In the genomic region with DNA sequence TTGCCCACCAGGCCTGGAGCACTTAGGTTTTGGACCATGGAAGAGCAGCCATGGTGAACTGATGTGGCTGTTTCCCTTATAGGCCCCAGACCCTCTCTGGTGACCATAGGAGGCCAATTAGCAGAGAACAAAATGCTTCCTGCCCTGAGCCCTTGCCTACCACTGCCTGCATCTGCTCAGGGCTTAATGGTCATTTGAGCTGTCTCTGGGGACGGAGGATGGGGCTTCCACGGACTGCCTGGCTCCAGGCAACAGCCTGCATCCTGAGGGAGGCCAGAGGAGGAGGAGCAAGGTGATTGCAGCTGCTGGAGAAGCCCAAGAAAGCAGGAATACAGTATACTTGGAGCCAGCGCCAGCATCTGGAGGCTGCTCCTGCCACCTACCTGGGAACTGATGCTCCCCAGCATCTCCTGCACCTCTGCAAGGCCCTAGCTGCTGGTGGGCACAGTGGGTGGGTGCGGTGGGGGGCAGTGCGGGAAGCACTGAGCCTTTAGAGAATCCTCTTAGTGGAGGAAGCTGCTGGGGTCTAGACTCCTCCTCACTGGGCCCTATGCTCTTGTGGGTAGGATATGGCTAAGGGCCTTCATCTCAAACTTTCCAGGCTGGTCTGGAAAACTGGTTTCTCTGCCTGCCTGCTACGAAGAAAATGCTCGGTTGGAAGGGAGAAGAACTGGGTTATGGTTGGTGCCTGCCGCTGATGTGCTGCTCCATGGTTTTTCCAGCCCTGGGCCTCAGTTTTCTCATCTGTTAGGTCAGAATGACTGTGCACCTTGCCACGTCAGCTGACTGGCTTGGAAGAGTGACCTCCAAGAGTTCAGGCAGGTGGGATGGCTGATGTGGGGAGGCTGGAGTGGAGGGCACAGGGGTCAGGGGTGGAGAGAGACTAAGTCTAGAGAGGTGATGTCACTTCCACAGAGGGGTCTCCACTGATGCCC, we compare ENCODE assay signal across 24 cellular contexts.
A peak's percentile ranks its signal among the peaks of the same experiment; 100 is the strongest.
DNase-seq lines count a peak whose midpoint lies in the region; ATAC-seq lines count a peak whose summit lies in the region.
"Had no signal": no experiment of that assay in that cellular context is flagged by ENCODE, and none has a peak within 500 bp of the region (broad histone marks: within the 10 kb centered on the region; RNA-seq: fewer than 3 reads in every experiment).

No MANE protein-coding gene starts in this region.

- H3K9me3 ChIP-seq in trophoblast cell (ENCODE audit: insufficient read depth, low read depth, low read length): no peaks in the 10 kb centered on the region

- H4K91ac ChIP-seq in trophoblast cell (ENCODE audit: low read depth, low read length): no peak overlapping the region

- H3K4me2 ChIP-seq in trophoblast cell (ENCODE audit: low read length): no peak overlapping the region

- H3K27me3 ChIP-seq in trophoblast cell (ENCODE audit: insufficient read depth, low read length): no peaks in the 10 kb centered on the region
- H3K27me3 ChIP-seq: ascending aorta had no signal

- no peak overlapping the region for H3K4ac ChIP-seq in trophoblast cell (ENCODE audit: low read depth, low read length)

- no peak overlapping the region for H2BK12ac ChIP-seq in trophoblast cell (ENCODE audit: low read length)

- H3K27ac Mint-ChIP-seq in naive thymus-derived CD8-positive, alpha-beta T cell: no peak overlapping the region
- no peak overlapping the region for H3K27ac Mint-ChIP-seq in stimulated activated effector memory CD8-positive, alpha-beta T cell treated with anti-CD3 and anti-CD28 coated beads, Interleukin-12 subunit alpha, Interleukin-12 subunit beta, amount 100 ng/mL, for 72 hours
- H3K27ac Mint-ChIP-seq: activated CD4-positive, alpha-beta T cell treated with anti-CD3 and anti-CD28 coated beads for 36 hours; activated naive CD4-positive, alpha-beta T cell treated with anti-CD3 and anti-CD28 coated beads, Interleukin-2, amount 10 ng/mL, durations not matched to agents 7 days and 5 days; CD4-positive, alpha-beta memory T cell; progenitor cell of endocrine pancreas; T-cell had no signal

- H3K27ac ChIP-seq in trophoblast cell (ENCODE audit: low read depth, low read length): no peak overlapping the region
- H3K27ac ChIP-seq: ascending aorta, heart left ventricle had no signal

- ATAC-seq in naive thymus-derived CD8-positive, alpha-beta T cell: no peak
- no peak for ATAC-seq in esophagus mucosa
- no peak for ATAC-seq in stimulated activated effector memory CD8-positive, alpha-beta T cell treated with anti-CD3 and anti-CD28 coated beads, Interleukin-12 subunit alpha, Interleukin-12 subunit beta, amount 100 ng/mL, for 72 hours
- ATAC-seq: activated CD4-positive, alpha-beta T cell treated with anti-CD3 and anti-CD28 coated beads for 36 hours; activated T-cell treated with anti-CD3 and anti-CD28 coated beads, Interleukin-2, amount 50 U/mL, for 4 hours; heart left ventricle; left ventricle myocardium superior; T-cell had no signal

- no peak overlapping the region for H4K8ac ChIP-seq in trophoblast cell (ENCODE audit: low read depth, low read length)

- H3K23ac ChIP-seq in trophoblast cell (ENCODE audit: low read length): no peak overlapping the region

- no peaks in the 10 kb centered on the region for H3K4me1 Mint-ChIP-seq in naive thymus-derived CD8-positive, alpha-beta T cell
- H3K4me1 Mint-ChIP-seq in stimulated activated effector memory CD8-positive, alpha-beta T cell treated with anti-CD3 and anti-CD28 coated beads, Interleukin-12 subunit alpha, Interleukin-12 subunit beta, amount 100 ng/mL, for 72 hours: no peaks in the 10 kb centered on the region
- H3K4me1 Mint-ChIP-seq: activated CD4-positive, alpha-beta T cell treated with anti-CD3 and anti-CD28 coated beads for 36 hours; activated naive CD4-positive, alpha-beta T cell treated with anti-CD3 and anti-CD28 coated beads, Interleukin-2, amount 10 ng/mL, durations not matched to agents 7 days and 5 days; CD4-positive, alpha-beta memory T cell; neural crest cell; T-cell had no signal

- no peak overlapping the region for H3K18ac ChIP-seq in trophoblast cell (ENCODE audit: low read length)

- no peaks in the 10 kb centered on the region for H3K79me1 ChIP-seq in trophoblast cell (ENCODE audit: low read length)

- no peaks in the 10 kb centered on the region for H3K4me1 ChIP-seq in trophoblast cell (ENCODE audit: control insufficient read depth in 1 of 2, insufficient read depth in 2 of 2, low read length in 2 of 2)
- H3K4me1 ChIP-seq: ascending aorta, heart left ventricle had no signal

- peaks cover 0 to 5% (median 0%) of the 10 kb centered on the region in 9 donors for H3K9me3 Mint-ChIP-seq in naive thymus-derived CD8-positive, alpha-beta T cell
- H3K9me3 Mint-ChIP-seq in stimulated activated effector memory CD8-positive, alpha-beta T cell treated with anti-CD3 and anti-CD28 coated beads, Interleukin-12 subunit alpha, Interleukin-12 subunit beta, amount 100 ng/mL, for 72 hours: no peaks in the 10 kb centered on the region
- H3K9me3 Mint-ChIP-seq: activated naive CD4-positive, alpha-beta T cell treated with anti-CD3 and anti-CD28 coated beads, Interleukin-2, amount 10 ng/mL, durations not matched to agents 7 days and 5 days; activated T-cell treated with anti-CD3 and anti-CD28 coated beads, Interleukin-2, amount 50 U/mL, for 4 hours; CD4-positive, alpha-beta memory T cell; neural crest cell; T-cell had no signal

- H3K79me2 ChIP-seq in trophoblast cell (ENCODE audit: control insufficient read depth, insufficient read depth, low read length, poor library complexity): no peaks in the 10 kb centered on the region

- peak; percentile 12 for DNase-seq in DMS79 (lab: John Stamatoyannopoulos, UW)
- peak; percentile 44 for DNase-seq in NCI-H1092 treated with DMSO at 0.1 percent for 48 hours (lab: John Stamatoyannopoulos, UW)
- DNase-seq in ecto neural progenitor cell (ENCODE audit: low spot score): peak; percentile 45
- DNase-seq in trophoblast cell: no peak
- DNase-seq in naive thymus-derived CD8-positive, alpha-beta T cell: no peak
- DNase-seq in stimulated activated effector memory CD8-positive, alpha-beta T cell treated with anti-CD3 and anti-CD28 coated beads, Interleukin-12 subunit alpha, Interleukin-12 subunit beta, amount 100 ng/mL, for 72 hours (ENCODE audit: low spot score in 2 of 2): no peak
- DNase-seq: activated CD4-positive, alpha-beta T cell treated with anti-CD3 and anti-CD28 coated beads for 36 hours; activated naive CD4-positive, alpha-beta T cell treated with anti-CD3 and anti-CD28 coated beads, Interleukin-2, amount 10 ng/mL, durations not matched to agents 7 days and 5 days; activated T-cell treated with anti-CD3 and anti-CD28 coated beads, Interleukin-2, amount 50 U/mL, for 4 hours; CD4-positive, alpha-beta memory T cell; central memory CD4-positive, alpha-beta T cell; dermis blood vessel endothelial cell; DMS53; heart left ventricle; Kasumi-1; left ventricle myocardium superior; NCI-H1048; NCI-H2171; SHP77; T-cell had no signal

- POLR2A ChIA-PET in naive thymus-derived CD8-positive, alpha-beta T cell (lab: Charles Lee): no interaction called here

- H3K9ac ChIP-seq in trophoblast cell (ENCODE audit: low read length): no peak overlapping the region

- H2AK5ac ChIP-seq in trophoblast cell (ENCODE audit: low read length): no peak overlapping the region

- peak overlapping the region; percentile 57 for H4K12ac ChIP-seq in trophoblast cell (ENCODE audit: low read depth, low read length)

- H2BK5ac ChIP-seq in trophoblast cell (ENCODE audit: low read depth, low read length, poor library complexity): no peak overlapping the region

- no peaks in the 10 kb centered on the region for H3K36me3 Mint-ChIP-seq in naive thymus-derived CD8-positive, alpha-beta T cell
- no peaks in the 10 kb centered on the region for H3K36me3 Mint-ChIP-seq in stimulated activated effector memory CD8-positive, alpha-beta T cell treated with anti-CD3 and anti-CD28 coated beads, Interleukin-12 subunit alpha, Interleukin-12 subunit beta, amount 100 ng/mL, for 72 hours
- H3K36me3 Mint-ChIP-seq: activated naive CD4-positive, alpha-beta T cell treated with anti-CD3 and anti-CD28 coated beads, Interleukin-2, amount 10 ng/mL, durations not matched to agents 7 days and 5 days; CD4-positive, alpha-beta memory T cell; T-cell had no signal

- WGBS in trophoblast cell (ENCODE audit: extremely low coverage, insufficient coverage, insufficient read length): no CpG with 5 or more reads among the region's 9 CpGs

- H3K36me3 ChIP-seq in trophoblast cell (ENCODE audit: control insufficient read depth in 1 of 2, insufficient read depth in 2 of 2, low read length in 2 of 2): no peaks in the 10 kb centered on the region
- H3K36me3 ChIP-seq: ascending aorta, heart left ventricle had no signal

- no peak overlapping the region for H3K4me3 Mint-ChIP-seq in naive thymus-derived CD8-positive, alpha-beta T cell
- H3K4me3 Mint-ChIP-seq in stimulated activated effector memory CD8-positive, alpha-beta T cell treated with anti-CD3 and anti-CD28 coated beads, Interleukin-12 subunit alpha, Interleukin-12 subunit beta, amount 100 ng/mL, for 72 hours: no peak overlapping the region
- H3K4me3 Mint-ChIP-seq: activated CD4-positive, alpha-beta T cell treated with anti-CD3 and anti-CD28 coated beads for 36 hours; activated naive CD4-positive, alpha-beta T cell treated with anti-CD3 and anti-CD28 coated beads, Interleukin-2, amount 10 ng/mL, durations not matched to agents 7 days and 5 days; activated T-cell treated with anti-CD3 and anti-CD28 coated beads, Interleukin-2, amount 50 U/mL, for 4 hours; CD4-positive, alpha-beta memory T cell; neural crest cell; T-cell had no signal

- no peak overlapping the region for H3K4me3 ChIP-seq in trophoblast cell (ENCODE audit: low read depth, low read length)
- H3K4me3 ChIP-seq: ascending aorta, heart left ventricle had no signal

- H3K14ac ChIP-seq in trophoblast cell (ENCODE audit: low read length): no peak overlapping the region

- H2AFZ ChIP-seq in trophoblast cell (ENCODE audit: insufficient read depth, low read length, poor library complexity): no peak overlapping the region

- no peak overlapping the region for H2BK120ac ChIP-seq in trophoblast cell (ENCODE audit: insufficient read depth, low read length, poor library complexity)

- H3K27me3 Mint-ChIP-seq in naive thymus-derived CD8-positive, alpha-beta T cell: no peaks in the 10 kb centered on the region
- H3K27me3 Mint-ChIP-seq: activated CD4-positive, alpha-beta T cell treated with anti-CD3 and anti-CD28 coated beads for 36 hours; activated naive CD4-positive, alpha-beta T cell treated with anti-CD3 and anti-CD28 coated beads, Interleukin-2, amount 10 ng/mL, durations not matched to agents 7 days and 5 days; CD4-positive, alpha-beta memory T cell; progenitor cell of endocrine pancreas had no signal

Comparison
In these comparisons a context has a peak if more than half of its experiments do, and no peak if none do; other contexts are left out.
1. DNase-seq: peak in DMS79 (single experiment), NCI-H1092 treated with DMSO at 0.1 percent for 48 hours (single experiment) and ecto neural progenitor cell (single experiment); none in trophoblast cell (0 of 2), naive thymus-derived CD8-positive, alpha-beta T cell (0 of 10) and stimulated activated effector memory CD8-positive, alpha-beta T cell treated with anti-CD3 and anti-CD28 coated beads, Interleukin-12 subunit alpha, Interleukin-12 subunit beta, amount 100 ng/mL, for 72 hours (0 of 2).